32 cellular contexts compared by ENCODE assay signal in the genomic region with DNA sequence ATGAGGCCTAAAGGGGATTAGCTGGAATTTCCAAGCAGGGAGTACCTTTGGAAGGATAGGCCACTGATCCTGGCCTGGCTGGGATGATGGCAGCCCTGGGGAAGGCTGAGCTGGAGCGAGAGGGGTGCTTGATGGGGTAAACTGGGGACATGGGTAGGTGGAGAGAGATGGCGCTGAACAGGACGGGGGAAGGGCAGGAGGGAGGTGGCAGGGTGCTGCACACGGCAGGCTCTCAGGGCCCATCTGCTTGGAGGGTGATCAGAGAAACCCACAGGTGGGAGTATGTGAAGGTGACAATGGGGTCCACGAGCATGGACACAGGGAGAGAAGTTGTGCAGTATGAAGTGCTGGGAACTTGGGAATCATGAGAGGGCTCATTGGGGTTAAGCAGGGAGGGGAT. TPM values are rescaled to one million over a fixed set of nuclear protein-coding genes. Genes with fewer than 3 reads are reported as not detected.
"Had no signal": no experiment of that assay in that cellular context is flagged by ENCODE, and none has a peak within 500 bp of the region (broad histone marks: within the 10 kb centered on the region; RNA-seq: fewer than 3 reads in every experiment).

No MANE protein-coding gene starts in this region.

- H3K27me3 ChIP-seq: gastroesophageal sphincter, neutrophil, ovary, sigmoid colon, tibial artery had no signal

- H3K27me3 Mint-ChIP-seq: activated B cell treated with CpG ODN at 0.5 μM for 24 hours; natural killer cell treated with Interleukin-12 subunit alpha and Interleukin-12 subunit beta and Interleukin-15 and Interleukin-18, amount 100 ng/mL, for 72 hours had no signal

- ATAC-seq: activated naive CD4-positive, alpha-beta T cell treated with anti-CD3 and anti-CD28 coated beads, Interleukin-2, amount 50 U/mL, for 72 hours; activated T-cell treated with anti-CD3 and anti-CD28 coated beads, Interleukin-2, amount 50 U/mL, for 72 hours; gastroesophageal sphincter; mucosa of descending colon; natural killer cell treated with Interleukin-12 subunit alpha and Interleukin-12 subunit beta and Interleukin-15 and Interleukin-18, amount 100 ng/mL, for 72 hours; stimulated activated memory B cell treated with anti-CD40 and anti-IgM and Interleukin-4, amounts not matched to agents 10 μg/mL and 1 μg/mL and 100 μg/mL, for 72 hours had no signal

- H3K4me3 Mint-ChIP-seq: activated B cell treated with CpG ODN at 0.5 μM for 24 hours; activated T-cell treated with anti-CD3 and anti-CD28 coated beads, Interleukin-2, amount 50 U/mL, for 72 hours; immature natural killer cell; natural killer cell treated with Interleukin-12 subunit alpha and Interleukin-12 subunit beta and Interleukin-15 and Interleukin-18, amount 100 ng/mL, for 72 hours; stimulated activated memory B cell treated with anti-CD40 and anti-IgM and Interleukin-4, amounts not matched to agents 10 μg/mL and 1 μg/mL and 100 μg/mL, for 72 hours; T-helper 2 cell treated with Interferon-gamma antibody and Interleukin-4, amounts not matched to agents 5 μg/mL and 100 μg/mL, for 36 hours had no signal

- H3K4me3 ChIP-seq: coronary artery, dorsolateral prefrontal cortex, gastroesophageal sphincter, lung, mucosa of descending colon, ovary, sigmoid colon, suprapubic skin, tibial artery had no signal

- H3K27ac ChIP-seq: coronary artery, gastroesophageal sphincter, neutrophil, sigmoid colon, suprapubic skin, tibial artery had no signal

- H3K9me3 ChIP-seq: gastroesophageal sphincter, mucosa of descending colon, neutrophil, ovary, sigmoid colon, suprapubic skin, tibial artery had no signal

- H3K4me1 Mint-ChIP-seq: activated B cell treated with CpG ODN at 0.5 μM for 24 hours; immature natural killer cell; stimulated activated memory B cell treated with anti-CD40 and anti-IgM and Interleukin-4, amounts not matched to agents 10 μg/mL and 1 μg/mL and 100 μg/mL, for 72 hours had no signal

- H3K9me3 Mint-ChIP-seq: activated B cell treated with CpG ODN at 0.5 μM for 24 hours; activated naive CD4-positive, alpha-beta T cell treated with anti-CD3 and anti-CD28 coated beads, Interleukin-2, amount 50 U/mL, for 72 hours; activated T-cell treated with anti-CD3 and anti-CD28 coated beads, Interleukin-2, amount 50 U/mL, for 72 hours; immature natural killer cell; natural killer cell treated with Interleukin-12 subunit alpha and Interleukin-12 subunit beta and Interleukin-15 and Interleukin-18, amount 100 ng/mL, for 72 hours; stimulated activated memory B cell treated with anti-CD40 and anti-IgM and Interleukin-4, amounts not matched to agents 10 μg/mL and 1 μg/mL and 100 μg/mL, for 72 hours; T-helper 2 cell treated with Interferon-gamma antibody and Interleukin-4, amounts not matched to agents 5 μg/mL and 100 μg/mL, for 36 hours had no signal

- FAIRE-seq: small intestine had no signal

- H3K27ac Mint-ChIP-seq: activated B cell treated with CpG ODN at 0.5 μM for 24 hours; activated naive CD4-positive, alpha-beta T cell treated with anti-CD3 and anti-CD28 coated beads, Interleukin-2, amount 50 U/mL, for 72 hours; activated T-cell treated with anti-CD3 and anti-CD28 coated beads, Interleukin-2, amount 50 U/mL, for 72 hours; immature natural killer cell; natural killer cell treated with Interleukin-12 subunit alpha and Interleukin-12 subunit beta and Interleukin-15 and Interleukin-18, amount 100 ng/mL, for 72 hours; progenitor cell of endocrine pancreas; stimulated activated memory B cell treated with anti-CD40 and anti-IgM and Interleukin-4, amounts not matched to agents 10 μg/mL and 1 μg/mL and 100 μg/mL, for 72 hours; T-helper 2 cell treated with Interferon-gamma antibody and Interleukin-4, amounts not matched to agents 5 μg/mL and 100 μg/mL, for 36 hours had no signal

- DNase-seq: activated B cell treated with CpG ODN at 0.5 μM for 24 hours; activated CD4-positive, alpha-beta T cell treated with anti-CD3 and anti-CD28 coated beads, Interleukin-2, amount 50 U/mL, for 1 hour; activated naive CD4-positive, alpha-beta T cell; activated T-cell treated with anti-CD3 and anti-CD28 coated beads for 4 hours; activated T-cell treated with anti-CD3 and anti-CD28 coated beads, Interleukin-2, amount 50 U/mL, for 72 hours; cerebellar nuclear complex; dorsolateral prefrontal cortex; effector memory CD4-positive, alpha-beta T cell; erythroblast; hippocampal formation; immature natural killer cell; mesendoderm; mucosa of descending colon; ovary; sigmoid colon; small intestine; stimulated activated CD4-positive, alpha-beta T cell treated with anti-CD3 and anti-CD28 coated beads, Interleukin-4, amount 100 ng/mL, for 24 hours; T-helper 1 cell; tibial artery had no signal

- H3K4me1 ChIP-seq: gastroesophageal sphincter, sigmoid colon, suprapubic skin, tibial artery had no signal

- H3K36me3 ChIP-seq: gastroesophageal sphincter, neutrophil, ovary, sigmoid colon, suprapubic skin, tibial artery had no signal

- H3K36me3 Mint-ChIP-seq: activated naive CD4-positive, alpha-beta T cell treated with anti-CD3 and anti-CD28 coated beads, Interleukin-2, amount 50 U/mL, for 72 hours; immature natural killer cell; natural killer cell treated with Interleukin-12 subunit alpha and Interleukin-12 subunit beta and Interleukin-15 and Interleukin-18, amount 100 ng/mL, for 72 hours; stimulated activated memory B cell treated with anti-CD40 and anti-IgM and Interleukin-4, amounts not matched to agents 10 μg/mL and 1 μg/mL and 100 μg/mL, for 72 hours had no signal

RNA-seq across cellular contexts. Expression of a gene that starts 10.3 kb away (rescaled TPM):
- total RNA-seq: activated B cell treated with CpG ODN at 0.5 μM for 24 hours; activated naive CD4-positive, alpha-beta T cell treated with anti-CD3 and anti-CD28 coated beads, Interleukin-2, amount 50 U/mL, for 72 hours; activated T-cell treated with anti-CD3 and anti-CD28 coated beads, Interleukin-2, amount 50 U/mL, for 72 hours; fibroblast of lung; fibroblast of villous mesenchyme; gastroesophageal sphincter; natural killer cell treated with Interleukin-12 subunit alpha and Interleukin-12 subunit beta and Interleukin-15 and Interleukin-18, amount 100 ng/mL, for 72 hours; sigmoid colon; urinary bladder had no signal
- polyA plus RNA-seq: fibroblast of lung, immature natural killer cell had no signal
